19 cellular contexts compared by ENCODE assay signal in genomic region chr1:9319789-9320519, GRCh38. TPM values are rescaled to one million over a fixed set of nuclear protein-coding genes. Genes with fewer than 3 reads are reported as not detected.
DNase-seq lines count a peak whose midpoint lies in the region; TF ChIP-seq lines count a peak whose summit lies in the region.
"Had no signal": no experiment of that assay in that cellular context is flagged by ENCODE, and none has a peak within 500 bp of the region (broad histone marks: within the 10 kb centered on the region; RNA-seq: fewer than 3 reads in every experiment).

No MANE protein-coding gene starts in this region.

- H2AFZ ChIP-seq in OCI-LY1 (ENCODE audit: low read length), result no peak overlapping the region
- H2AFZ ChIP-seq in fibroblast of lung (ENCODE audit: low read length), result no peak overlapping the region
- H2AFZ ChIP-seq: PC-9 had no signal

- DNase-seq in fibroblast of lung (ENCODE audit: low read depth in 2 of 2), result no peak
- peak; percentile 66 for DNase-seq in posterior vena cava (ENCODE audit: low spot score)
- DNase-seq in occipital lobe (lab: John Stamatoyannopoulos, UW), result no peak
- no peak for DNase-seq in anterior cingulate cortex (lab: John Stamatoyannopoulos, UW)
- no peak for DNase-seq in SW 1271 (lab: John Stamatoyannopoulos, UW)
- DNase-seq in foreskin fibroblast, result no peak
- DNase-seq: activated CD4-positive, alpha-beta T cell treated with anti-CD3 and anti-CD28 coated beads, Interleukin-2, amount 10 ng/mL, durations not matched to agents 7 days and 5 days; activated naive CD4-positive, alpha-beta T cell treated with anti-CD3 and anti-CD28 coated beads, Interleukin-2, amount 10 ng/mL, durations not matched to agents 7 days and 5 days; activated T-cell treated with anti-CD3 and anti-CD28 coated beads for 4 hours; Caco-2; GOT3; NCI-H1694 treated with DMSO at 0.1 percent for 48 hours; NCI-H510A; PC-9; upper lobe of right lung had no signal

- intact Hi-C loops in posterior vena cava (cut with DNase I), result no loop called here

- no peaks in the 10 kb centered on the region for H3F3A ChIP-seq in OCI-LY1 (ENCODE audit: insufficient read depth, low read length)

- H3K4me3 ChIP-seq in BLaER1, result no peak overlapping the region
- H3K4me3 ChIP-seq in OCI-LY1 (ENCODE audit: low read depth, low read length, poor library complexity, severe bottlenecking), result no peak overlapping the region
- H3K4me3 ChIP-seq in fibroblast of lung (replicated peaks in 1 of 4; ENCODE audit: control extremely low read depth in 1 of 4, insufficient read depth in 1 of 4, low read depth in 3 of 4, low read length in 4 of 4), result no peak overlapping the region
- no peak overlapping the region for H3K4me3 ChIP-seq in foreskin fibroblast (ENCODE audit: low read depth in 1 of 2, low read length in 2 of 2)
- H3K4me3 ChIP-seq: heart left ventricle, pancreas, PC-9, upper lobe of right lung had no signal

- no peaks in the 10 kb centered on the region for H3K79me2 ChIP-seq in OCI-LY1 (ENCODE audit: insufficient read depth, low read length)
- peaks cover 91% of the 10 kb centered on the region for H3K79me2 ChIP-seq in fibroblast of lung (ENCODE audit: control insufficient read depth, insufficient read depth, low read length)

- H3K36me3 ChIP-seq in BLaER1 (peaks cover 7% of the 10 kb centered on the region; the same call in 1 of the 2 replicates), OCI-LY1 (ENCODE audit: insufficient read depth, low read length) (no peaks in the 10 kb centered on the region), fibroblast of lung (ENCODE audit: control insufficient read depth, insufficient read depth, low read length) (peaks cover 6% of the 10 kb centered on the region)
- H3K36me3 ChIP-seq: upper lobe of right lung had no signal

- TF ChIP-seq CTCF in OCI-LY1 (IDR thresholded peaks at IDR 0.05; ENCODE audit: low read length) (no peak), fibroblast of lung (conservative IDR thresholded peaks at IDR 0.05 in 1 of 2, IDR thresholded peaks at IDR 0.05 in 1 of 2; ENCODE audit: low read depth in 1 of 2, low read length in 2 of 2) (no peak), foreskin fibroblast (IDR thresholded peaks at IDR 0.05; ENCODE audit: low read depth, low read length) (no peak)

- no peaks in the 10 kb centered on the region for H3K27me3 ChIP-seq in BLaER1
- no peaks in the 10 kb centered on the region for H3K27me3 ChIP-seq in OCI-LY1 (ENCODE audit: insufficient read depth, low read length)
- H3K27me3 ChIP-seq in fibroblast of lung (ENCODE audit: control insufficient read depth, insufficient read depth, low read length), result no peaks in the 10 kb centered on the region
- H3K27me3 ChIP-seq: heart left ventricle, pancreas, upper lobe of right lung had no signal

- peaks cover 64% of the 10 kb centered on the region for H3K4me1 ChIP-seq in BLaER1
- peaks cover 52% of the 10 kb centered on the region for H3K4me1 ChIP-seq in OCI-LY1 (ENCODE audit: insufficient read depth, low read length, severe bottlenecking)
- peaks cover 23% of the 10 kb centered on the region for H3K4me1 ChIP-seq in fibroblast of lung (ENCODE audit: control insufficient read depth, extremely low read depth, insufficient read depth, low read length)
- H3K4me1 ChIP-seq: Caco-2 had no signal

- H3K9me2 ChIP-seq in OCI-LY1 (ENCODE audit: low read depth, low read length), result no peaks in the 10 kb centered on the region

- peak overlapping the region; percentile 59 for H3K4me2 ChIP-seq in BLaER1
- peak overlapping the region; percentile 17 for H3K4me2 ChIP-seq in OCI-LY1 (ENCODE audit: low read length)
- peak overlapping the region; percentile 35 for H3K4me2 ChIP-seq in fibroblast of lung (ENCODE audit: extremely low read depth, insufficient read depth, low read length)
- H3K4me2 ChIP-seq: PC-9 had no signal

- peaks cover 97% of the 10 kb centered on the region for H4K20me1 ChIP-seq in BLaER1
- no peaks in the 10 kb centered on the region for H4K20me1 ChIP-seq in OCI-LY1 (ENCODE audit: insufficient read depth, low read length)
- peaks cover 2% of the 10 kb centered on the region for H4K20me1 ChIP-seq in fibroblast of lung (ENCODE audit: control insufficient read depth, extremely low read depth, insufficient read depth, low read length)

- H3K9me3 ChIP-seq in BLaER1 (no peaks in the 10 kb centered on the region), OCI-LY1 (ENCODE audit: low read length) (no peaks in the 10 kb centered on the region), fibroblast of lung (ENCODE audit: control insufficient read depth, insufficient read depth, low read depth, low read length) (no peaks in the 10 kb centered on the region)
- H3K9me3 ChIP-seq: Caco-2, heart left ventricle, pancreas, upper lobe of right lung had no signal

- H3K27ac ChIP-seq in BLaER1 (0 out of 2 replicates have a peak overlapping the region, but pooled peaks have one; percentile 26), OCI-LY1 (ENCODE audit: low read depth, low read length, poor library complexity, severe bottlenecking) (no peak overlapping the region), fibroblast of lung (ENCODE audit: insufficient read depth, low read length) (no peak overlapping the region)
- H3K27ac ChIP-seq: pancreas, PC-9, upper lobe of right lung had no signal

- H3K9ac ChIP-seq in BLaER1 (no peak overlapping the region), OCI-LY1 (ENCODE audit: low read length) (no peak overlapping the region), fibroblast of lung (ENCODE audit: insufficient read depth, low read length) (no peak overlapping the region)

RNA-seq across cellular contexts. Expression of gene SPSB1, which starts 27.3 kb away (rescaled TPM):
- total RNA-seq in fibroblast of lung (20.0 and 20.6 TPM in 2 replicates), posterior vena cava (10 to 100 TPM; 30.9 to 48.0 TPM), occipital lobe (2.3 TPM)
- polyA plus RNA-seq in fibroblast of lung, result 14.3 and 22.1 TPM in 2 replicates
- 16.8 and 23.7 TPM in 2 replicates for polyA plus RNA-seq in fibroblast of lung (2012)
- 22.8 and 24.7 TPM in 2 replicates for polyA minus RNA-seq in fibroblast of lung (ENCODE audit: low replicate concordance)
